Comparison of ENCODE assay signal across 14 cellular contexts in the genomic region with DNA sequence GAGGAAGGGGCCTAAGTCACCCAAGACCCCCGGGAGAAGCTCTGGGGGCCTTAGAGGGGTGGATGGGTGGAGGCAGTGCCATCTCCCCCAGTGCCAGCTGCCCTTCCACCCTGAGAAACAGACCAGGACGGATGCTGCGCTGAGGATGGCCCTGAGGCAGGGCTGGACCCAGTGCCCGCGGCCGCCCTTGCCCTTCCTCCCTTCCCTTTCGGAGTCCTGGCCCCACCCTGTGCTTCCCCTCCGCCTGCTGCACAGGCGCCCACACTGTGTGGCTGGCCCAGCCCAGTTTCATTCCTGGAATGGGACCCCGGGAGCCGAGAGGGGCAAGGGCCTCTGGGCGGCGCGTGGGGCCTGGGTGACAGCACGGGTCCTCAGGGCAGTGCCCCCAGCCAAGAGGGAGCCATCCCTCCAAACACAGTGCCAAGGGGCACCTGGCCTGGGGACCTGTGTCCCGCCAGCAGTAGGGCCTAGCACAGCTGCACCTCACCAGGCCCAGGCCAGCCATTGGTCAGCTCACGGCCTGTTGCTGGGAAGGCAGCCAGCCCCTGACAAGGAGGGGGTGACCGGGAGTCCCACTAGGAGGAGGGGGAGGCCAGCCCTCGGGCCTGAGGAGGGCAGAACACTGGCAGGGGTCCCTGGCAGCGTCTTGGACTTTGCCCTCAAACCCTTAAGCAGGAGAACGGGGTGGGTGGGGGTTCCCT. TPM values are rescaled to one million over a fixed set of nuclear protein-coding genes. Genes with fewer than 3 reads are reported as not detected.
DNase-seq lines count a peak whose midpoint lies in the region; ATAC-seq, FAIRE-seq and TF ChIP-seq lines count a peak whose summit lies in the region.
"Had no signal": no experiment of that assay in that cellular context is flagged by ENCODE, and none has a peak within 500 bp of the region (broad histone marks: within the 10 kb centered on the region; RNA-seq: fewer than 3 reads in every experiment).

No MANE protein-coding gene starts in this region.

- H3K79me2 ChIP-seq in HepG2 (ENCODE audit: insufficient read depth, low read length): no peaks in the 10 kb centered on the region

- peaks cover 65% of the 10 kb centered on the region for H3K4me1 ChIP-seq in HepG2 (ENCODE audit: insufficient read depth, low read length)
- H3K4me1 ChIP-seq in sigmoid colon: peaks cover 0 to 38% (median 35%) of the 10 kb centered on the region in 4 donors

- in situ Hi-C loops in HepG2 (cut with HindIII; ENCODE audit: extremely low pct_ligation_motif_present, low pct_unique_long_range_greater_than_20kb): no loop called here

- H3K4me1 Mint-ChIP-seq in dendritic cell treated with granulocyte-macrophage colony-stimulating factor and Interleukin-4, amounts not matched to agents 40 ng/mL and 50 ng/mL, for 4 days (ENCODE audit: low read depth): peaks cover 49% of the 10 kb centered on the region

- H3K9me3 ChIP-seq in AG04450 (ENCODE audit: control insufficient read depth, insufficient read depth, low read length): peaks cover 3% of the 10 kb centered on the region
- no peaks in the 10 kb centered on the region for H3K9me3 ChIP-seq in HepG2 (ENCODE audit: low read length)
- no peaks in the 10 kb centered on the region for H3K9me3 ChIP-seq in sigmoid colon

- no peak for DNase-seq in AG04450 (ENCODE audit: low read depth, low spot score)
- no peak for DNase-seq in HepG2 (ENCODE audit: low spot score)
- DNase-seq in sigmoid colon: peak; percentile 82
- DNase-seq in activated T-cell treated with anti-CD3 and anti-CD28 coated beads, Interleukin-2, amount 50 U/mL, for 48 hours: no peak
- DNase-seq in SW480 (ENCODE audit: low spot score): no peak
- no peak for DNase-seq in hepatic stellate cell (ENCODE audit: low spot score)
- DNase-seq: activated CD8-positive, alpha-beta memory T cell treated with anti-CD3 and anti-CD28 coated beads, Interleukin-2, amount 50 U/mL, for 4 hours; HCEC 1CT; NCI-H1417; NK-92 treated with Interleukin-12 subunit alpha and Interleukin-12 subunit beta, amount 100 ng/mL, for 24 hours had no signal

- BruUV-seq in HepG2 (replicated peaks; lab: Mats Ljungman, UMichigan): no TSS peak

- WGBS in HepG2 (ENCODE audit: low lambda C conversion rate): 1% methylated on average over 13 of the region's 21 CpGs
- WGBS in sigmoid colon, 2 donors: 69 to 73% methylated on average over 21 of the region's 21 CpGs

- TF ChIP-seq CTCF in AG04450 (IDR thresholded peaks at IDR 0.05; ENCODE audit: low read depth, low read length) (no peak), HepG2 (CRISPR knock-in tag; IDR thresholded peaks at IDR 0.05) (peak; percentile 30), sigmoid colon (IDR thresholded peaks at IDR 0.05) (no peak)

- POLR2A ChIA-PET in AG04450 (lab: Yijun Ruan, JAX) (interaction anchor here (0.6 to 1.4 kb wide), 3 partner anchors 11 to 177 kb away, joined by 3 read pairs; a partner anchor contains a TSS), HepG2 (lab: Yijun Ruan, JAX) (interaction anchor here (0.7 to 1.4 kb wide), 4 partner anchors 16 to 20 kb away, joined by 3 to 4 read pairs (median 3); a partner anchor contains a TSS)

- H4K20me1 ChIP-seq in HepG2 (ENCODE audit: insufficient read depth, low read length): no peaks in the 10 kb centered on the region

- H3K27ac Mint-ChIP-seq in dendritic cell treated with granulocyte-macrophage colony-stimulating factor and Interleukin-4, amounts not matched to agents 40 ng/mL and 50 ng/mL, for 4 days: peak overlapping the region; percentile 86

- CTCF ChIA-PET in AG04450 (lab: Charles Lee) (interaction anchor here (1.0 to 1.4 kb wide), 2 partner anchors 10 to 20 kb away, joined by 3 read pairs; a partner anchor contains a TSS), HepG2 (lab: Yijun Ruan, JAX; ENCODE audit: low intra/inter-chr PET ratio, low total read pairs) (no interaction called here)

- H3K27ac ChIP-seq in AG04450 (ENCODE audit: low read depth, low read length): peak overlapping the region; percentile 98
- H3K27ac ChIP-seq in HepG2 (ENCODE audit: extremely low read length, insufficient read depth, low read length): no peak overlapping the region
- peak overlapping the region; percentile 96 to 99 (median 98) for H3K27ac ChIP-seq in sigmoid colon
- H3K27ac ChIP-seq: HL-60, neural progenitor cell had no signal

- peaks cover 9% of the 10 kb centered on the region for H3K9me3 Mint-ChIP-seq in dendritic cell treated with granulocyte-macrophage colony-stimulating factor and Interleukin-4, amounts not matched to agents 40 ng/mL and 50 ng/mL, for 4 days
- H3K9me3 Mint-ChIP-seq: neural progenitor cell had no signal

- no peak for TF ChIP-seq EP300 in HepG2 (IDR thresholded peaks at IDR 0.05; ENCODE audit: low read depth in 2 of 2, low read length in 2 of 2)
- no peak for TF ChIP-seq EP300 in HepG2 (CRISPR knock-in tag; IDR thresholded peaks at IDR 0.05; ENCODE audit: borderline replicate concordance)
- no peak for TF ChIP-seq EP300 in sigmoid colon (IDR thresholded peaks at IDR 0.05)

- peaks cover 14% of the 10 kb centered on the region for H3K27me3 Mint-ChIP-seq in dendritic cell treated with granulocyte-macrophage colony-stimulating factor and Interleukin-4, amounts not matched to agents 40 ng/mL and 50 ng/mL, for 4 days

- peak overlapping the region; percentile 32 for H3K4me3 Mint-ChIP-seq in dendritic cell treated with granulocyte-macrophage colony-stimulating factor and Interleukin-4, amounts not matched to agents 40 ng/mL and 50 ng/mL, for 4 days
- H3K4me3 Mint-ChIP-seq: neural progenitor cell had no signal

- H3K9ac ChIP-seq in HepG2 (ENCODE audit: insufficient read depth, low read depth, low read length): peak overlapping the region; percentile 57
- H3K9ac ChIP-seq: neural progenitor cell had no signal

- TF ChIP-seq POLR2A in HepG2 (IDR thresholded peaks at IDR 0.05; ENCODE audit: insufficient read depth in 1 of 2, low read depth in 2 of 2, low read length in 2 of 2) (no peak), sigmoid colon (IDR thresholded peaks at IDR 0.05) (no peak)

- TF ChIP-seq RAD21 in HepG2 (CRISPR knock-in tag; IDR thresholded peaks at IDR 0.05): no peak

- intact Hi-C loops in dendritic cell treated with granulocyte-macrophage colony-stimulating factor and Interleukin-4, amounts not matched to agents 40 ng/mL and 50 ng/mL, for 4 days (cut with micrococcal nuclease): no loop called here
- intact Hi-C loops in HepG2 (cut with micrococcal nuclease; ENCODE audit: unreplicated experiment) (no loop called here), sigmoid colon (cut with DNase I) (loop anchor here (1.0 kb wide), 1 partner anchor 13 kb away; no protein-coding TSS in a partner anchor)

- no peak for FAIRE-seq in HepG2 (lab: Jason Lieb, UNC)

- no peak overlapping the region for H2AFZ ChIP-seq in HepG2 (ENCODE audit: low read length)
- H2AFZ ChIP-seq: neural progenitor cell had no signal

- peak overlapping the region; percentile 95 for H3K4me2 ChIP-seq in HepG2 (ENCODE audit: low read depth, low read length)
- H3K4me2 ChIP-seq: neural progenitor cell had no signal

- no peaks in the 10 kb centered on the region for H3K36me3 ChIP-seq in HepG2 (replicated peaks in 1 of 2; ENCODE audit: control insufficient read depth in 1 of 2, insufficient read depth in 2 of 2, low read length in 2 of 2)
- H3K36me3 ChIP-seq in sigmoid colon: no peaks in the 10 kb centered on the region
- H3K36me3 ChIP-seq: neural progenitor cell had no signal

- H3K27me3 ChIP-seq in AG04450 (ENCODE audit: control insufficient read depth, insufficient read depth, low read length) (no peaks in the 10 kb centered on the region), HepG2 (ENCODE audit: control insufficient read depth in 1 of 2, insufficient read depth in 2 of 2, low read length in 2 of 2) (peaks cover 2 to 15% of the 10 kb centered on the region in 2 experiments; a peak in 2 of 5 replicates), sigmoid colon (no peaks in the 10 kb centered on the region)
- H3K27me3 ChIP-seq: neural progenitor cell had no signal

- no peak overlapping the region for H3K4me3 ChIP-seq in AG04450 (ENCODE audit: low read depth, low read length)
- H3K4me3 ChIP-seq in HepG2 (replicated peaks in 1 of 3; ENCODE audit: insufficient read depth in 1 of 3, low read depth in 2 of 3, low read length in 3 of 3): peak overlapping the region; percentile 53 to 64 (median 54)
- no peak overlapping the region for H3K4me3 ChIP-seq in sigmoid colon
- H3K4me3 ChIP-seq: neural progenitor cell had no signal

- peak; percentile 64 for ATAC-seq in HepG2
- no peak for ATAC-seq in GM21447 (IDR thresholded peaks at IDR 0.05; ENCODE audit: unreplicated experiment)

- no peaks in the 10 kb centered on the region for H3K36me3 Mint-ChIP-seq in dendritic cell treated with granulocyte-macrophage colony-stimulating factor and Interleukin-4, amounts not matched to agents 40 ng/mL and 50 ng/mL, for 4 days (ENCODE audit: low read depth)
- H3K36me3 Mint-ChIP-seq: neural progenitor cell had no signal

RNA-seq across cellular contexts. Expression of a gene that starts 13.4 kb away (rescaled TPM):
- polyA plus RNA-seq in AG04450 (2011; rRNA removed) (6.7 and 9.0 TPM in 2 replicates), HepG2 (2011; rRNA removed) (4.7 and 5.9 TPM in 2 replicates), sigmoid colon (10 to 100 TPM in 1 of 3 donors, 1 to 10 TPM in 2; 5.8 to 20.0 (median 6.6) TPM)
- 6.7 and 9.0 TPM in 2 replicates for polyA minus RNA-seq in AG04450 (2011; rRNA and poly(A)+ RNA removed)
- total RNA-seq in HepG2 (2016; rRNA removed; fragmentation: Illumina TruSeq; extraction: Trizol) (6.9 and 9.6 TPM in 2 replicates), sigmoid colon (10 to 100 TPM; 18.9 to 50.4 (median 26.9) TPM)
- total RNA-seq in HepG2 (2016; cell fraction: cytosol; rRNA removed; fragmentation: Illumina TruSeq; extraction: Trizol; ENCODE audit: low read depth): 3.4 and 6.3 TPM in 2 replicates
- 7.7 and 7.9 TPM in 2 replicates for total RNA-seq in HepG2 (2016; cell fraction: insoluble cytoplasmic fraction; rRNA removed; fragmentation: Illumina TruSeq; extraction: Trizol)
- total RNA-seq in HepG2 (2016; cell fraction: membrane; rRNA removed; fragmentation: Illumina TruSeq; extraction: Trizol): 4.6 and 5.7 TPM in 2 replicates
- total RNA-seq in HepG2 (2016; cell fraction: nucleus; rRNA removed; fragmentation: Illumina TruSeq; extraction: Trizol): 10.6 and 12.2 TPM in 2 replicates
- polyA plus RNA-seq in HepG2 (2011; cell fraction: cytosol; rRNA removed): 3.8 and 4.2 TPM in 2 replicates
- polyA plus RNA-seq in HepG2 (2011; cell fraction: nucleus; rRNA removed): 20.3 and 21.2 TPM in 2 replicates
- 10.1 and 12.3 TPM in 2 replicates for polyA plus RNA-seq in HepG2 (2012)
- polyA plus RNA-seq in HepG2 (2016; cell fraction: cytosol; fragmentation: Illumina TruSeq; extraction: Trizol; ENCODE audit: low read depth): 0.60 and 0.83 TPM in 2 replicates
- polyA plus RNA-seq in HepG2 (2016; cell fraction: insoluble cytoplasmic fraction; fragmentation: Illumina TruSeq; extraction: Trizol; ENCODE audit: low read depth): 16.7 and 23.3 TPM in 2 replicates
- polyA plus RNA-seq in HepG2 (2016; cell fraction: membrane; fragmentation: Illumina TruSeq; extraction: Trizol; ENCODE audit: low read depth): 3.7 and 4.4 TPM in 2 replicates
- 33.8 and 34.3 TPM in 2 replicates for polyA plus RNA-seq in HepG2 (2016; cell fraction: nucleus; fragmentation: Illumina TruSeq; extraction: Trizol; ENCODE audit: insufficient read depth, low read depth)
- 4.4 and 14.7 TPM in 2 replicates for polyA minus RNA-seq in HepG2 (2011; rRNA and poly(A)+ RNA removed; ENCODE audit: low replicate concordance)
- polyA minus RNA-seq in HepG2 (2011; cell fraction: cytosol; rRNA and poly(A)+ RNA removed): 16.7 and 22.2 TPM in 2 replicates
- 10.9 and 12.1 TPM in 2 replicates for polyA minus RNA-seq in HepG2 (2011; cell fraction: nucleus; rRNA and poly(A)+ RNA removed)

RNA-seq across cellular contexts. Expression of a gene that starts 20.1 kb away (rescaled TPM):
- polyA plus RNA-seq in AG04450 (2011; rRNA removed) (9.7 and 12.6 TPM in 2 replicates), HepG2 (2011; rRNA removed) (9.6 and 14.4 TPM in 2 replicates), sigmoid colon (10 to 100 TPM; 28.4 to 58.0 (median 56.5) TPM)
- 4.9 and 5.7 TPM in 2 replicates for polyA minus RNA-seq in AG04450 (2011; rRNA and poly(A)+ RNA removed)
- total RNA-seq in HepG2 (2016; rRNA removed; fragmentation: Illumina TruSeq; extraction: Trizol) (10.4 and 10.8 TPM in 2 replicates), sigmoid colon (10 to 100 TPM; 33.8 to 49.5 (median 39.6) TPM)
- total RNA-seq in HepG2 (2016; cell fraction: cytosol; rRNA removed; fragmentation: Illumina TruSeq; extraction: Trizol; ENCODE audit: low read depth): 25.8 and 31.3 TPM in 2 replicates
- total RNA-seq in HepG2 (2016; cell fraction: insoluble cytoplasmic fraction; rRNA removed; fragmentation: Illumina TruSeq; extraction: Trizol): 9.1 and 10.5 TPM in 2 replicates
- total RNA-seq in HepG2 (2016; cell fraction: membrane; rRNA removed; fragmentation: Illumina TruSeq; extraction: Trizol): 30.5 and 36.7 TPM in 2 replicates
- 7.4 and 9.0 TPM in 2 replicates for total RNA-seq in HepG2 (2016; cell fraction: nucleus; rRNA removed; fragmentation: Illumina TruSeq; extraction: Trizol)
- 8.7 and 21.7 TPM in 2 replicates for polyA plus RNA-seq in HepG2 (2011; cell fraction: cytosol; rRNA removed)
- polyA plus RNA-seq in HepG2 (2011; cell fraction: nucleus; rRNA removed): 37.4 and 44.6 TPM in 2 replicates
- polyA plus RNA-seq in HepG2 (2012): 24.2 and 24.5 TPM in 2 replicates
- polyA plus RNA-seq in HepG2 (2016; cell fraction: cytosol; fragmentation: Illumina TruSeq; extraction: Trizol; ENCODE audit: low read depth): 237 and 239 TPM in 2 replicates
- polyA plus RNA-seq in HepG2 (2016; cell fraction: insoluble cytoplasmic fraction; fragmentation: Illumina TruSeq; extraction: Trizol; ENCODE audit: low read depth): 38.7 and 46.2 TPM in 2 replicates
- polyA plus RNA-seq in HepG2 (2016; cell fraction: membrane; fragmentation: Illumina TruSeq; extraction: Trizol; ENCODE audit: low read depth): 156 and 163 TPM in 2 replicates
- polyA plus RNA-seq in HepG2 (2016; cell fraction: nucleus; fragmentation: Illumina TruSeq; extraction: Trizol; ENCODE audit: insufficient read depth, low read depth): 44.5 and 50.9 TPM in 2 replicates
- polyA minus RNA-seq in HepG2 (2011; rRNA and poly(A)+ RNA removed; ENCODE audit: low replicate concordance): 3.5 and 6.2 TPM in 2 replicates
- 5.6 and 7.3 TPM in 2 replicates for polyA minus RNA-seq in HepG2 (2011; cell fraction: cytosol; rRNA and poly(A)+ RNA removed)
- polyA minus RNA-seq in HepG2 (2011; cell fraction: nucleus; rRNA and poly(A)+ RNA removed): 6.3 and 6.6 TPM in 2 replicates

Comparison
In these comparisons a context has a peak if more than half of its experiments do, and no peak if none do; other contexts are left out.
1. H3K4me3 ChIP-seq: peak in HepG2 (3 of 3); none in AG04450 (single experiment) and sigmoid colon (0 of 4).